In the genomic region with DNA sequence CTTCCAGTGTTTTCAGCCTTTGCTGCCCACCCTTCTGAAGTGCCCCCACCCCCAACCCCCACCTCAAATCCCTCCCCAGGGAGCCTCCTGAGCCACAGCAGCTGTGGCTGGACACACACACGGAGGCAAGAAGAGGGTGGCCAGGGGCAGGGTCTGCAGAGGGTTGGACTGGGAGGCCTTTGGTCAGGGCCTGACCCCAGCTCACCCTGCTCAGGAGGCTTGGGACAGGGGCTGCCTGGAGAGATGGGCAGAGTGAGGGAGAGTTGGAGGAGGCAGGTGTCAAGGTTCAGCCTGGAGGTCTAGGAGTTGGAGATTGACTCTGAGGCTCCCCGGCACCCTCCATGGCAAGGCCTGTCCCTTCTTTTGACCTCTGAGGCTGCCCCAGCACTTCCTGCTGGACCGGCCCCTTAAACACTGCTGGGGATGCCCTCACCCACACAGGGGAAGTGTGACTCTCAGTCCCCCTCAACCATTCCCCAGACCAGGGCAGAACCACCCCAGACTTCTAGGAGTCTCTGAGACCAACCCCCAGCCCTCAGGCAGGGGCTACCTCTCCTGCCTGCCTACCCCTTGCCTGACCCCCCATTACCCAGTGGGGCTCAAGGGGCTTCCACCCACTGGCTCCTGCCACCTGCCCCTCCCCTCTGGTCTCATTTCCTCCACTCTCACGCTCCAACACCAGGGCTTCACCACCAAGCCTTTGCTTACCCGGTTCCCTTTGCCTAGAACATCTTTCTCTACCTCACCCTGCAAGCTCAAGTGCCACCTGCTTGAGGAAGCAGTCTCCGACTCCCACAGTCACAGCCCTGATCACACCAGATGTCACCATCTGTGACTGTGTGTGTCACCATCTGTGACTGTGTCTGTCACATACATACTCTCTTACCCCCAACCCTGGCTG, we compare ENCODE assay signal across 8 cellular contexts. TPM values are rescaled to one million over a fixed set of nuclear protein-coding genes. Genes with fewer than 3 reads are reported as not detected.
DNase-seq lines count a peak whose midpoint lies in the region; ATAC-seq, FAIRE-seq and TF ChIP-seq lines count a peak whose summit lies in the region.

No MANE protein-coding gene starts in this region.

- H3K27me3 Mint-ChIP-seq in activated CD8-positive, alpha-beta T cell treated with anti-CD3 and anti-CD28 coated beads, Interleukin-2, amount 10 ng/mL, durations not matched to agents 7 days and 5 days (ENCODE audit: low read depth), result no peaks in the 10 kb centered on the region

- intact Hi-C loops in Right ventricle myocardium inferior (cut with DNase I), result no loop called here

- no peak overlapping the region for H3K4me3 ChIP-seq in right atrium auricular region
- no peak overlapping the region for H3K4me3 ChIP-seq in tibial nerve

- FAIRE-seq in RCC 7860 (lab: Jason Lieb, UNC), result no peak

- H3K9me3 Mint-ChIP-seq in activated CD8-positive, alpha-beta T cell treated with anti-CD3 and anti-CD28 coated beads, Interleukin-2, amount 10 ng/mL, durations not matched to agents 7 days and 5 days (ENCODE audit: insufficient read depth), result no peaks in the 10 kb centered on the region

- TF ChIP-seq POLR2A in tibial nerve (IDR thresholded peaks at IDR 0.05), result no peak

- peaks cover 0 to 54% of the 10 kb centered on the region in 2 donors for H3K4me1 ChIP-seq in right atrium auricular region
- H3K4me1 ChIP-seq in tibial nerve, result peaks cover 0 to 88% (median 50%) of the 10 kb centered on the region in 4 donors

- peaks cover 4% of the 10 kb centered on the region for H3K36me3 Mint-ChIP-seq in activated CD8-positive, alpha-beta T cell treated with anti-CD3 and anti-CD28 coated beads, Interleukin-2, amount 10 ng/mL, durations not matched to agents 7 days and 5 days (ENCODE audit: low read depth)

- TF ChIP-seq CTCF in right atrium auricular region (IDR thresholded peaks at IDR 0.05) (no peak), tibial nerve (IDR thresholded peaks at IDR 0.05) (no peak)

- 68 to 73% methylated on average over 5 to 6 of the region's 6 CpGs for WGBS in tibial nerve, 2 donors

- H3K9me3 ChIP-seq in right atrium auricular region (no peaks in the 10 kb centered on the region), tibial nerve (no peaks in the 10 kb centered on the region)

- CTCF ChIA-PET in activated CD8-positive, alpha-beta T cell treated with anti-CD3 and anti-CD28 coated beads, Interleukin-2, amount 10 ng/mL, durations not matched to agents 7 days and 5 days (lab: Charles Lee), result interaction anchor here (1.0 to 1.5 kb wide), 2 partner anchors 51 kb away, joined by 3 read pairs; a partner anchor contains a TSS

- TF ChIP-seq EP300 in tibial nerve (IDR thresholded peaks at IDR 0.05), result no peak

- H3K27ac ChIP-seq in right atrium auricular region (peak overlapping the region in 1 of 2 donors; percentile 16), tibial nerve (peak overlapping the region in 3 of 4 donors; percentile 13 to 66 (median 26))

- H3K4me3 Mint-ChIP-seq in activated CD8-positive, alpha-beta T cell treated with anti-CD3 and anti-CD28 coated beads, Interleukin-2, amount 10 ng/mL, durations not matched to agents 7 days and 5 days, result no peak overlapping the region

- peaks cover 56% of the 10 kb centered on the region for H3K4me1 Mint-ChIP-seq in activated CD8-positive, alpha-beta T cell treated with anti-CD3 and anti-CD28 coated beads, Interleukin-2, amount 10 ng/mL, durations not matched to agents 7 days and 5 days (ENCODE audit: low read depth)

- POLR2A ChIA-PET in activated CD8-positive, alpha-beta T cell treated with anti-CD3 and anti-CD28 coated beads, Interleukin-2, amount 10 ng/mL, durations not matched to agents 7 days and 5 days (lab: Charles Lee), result no interaction called here

- H3K27ac Mint-ChIP-seq in activated CD8-positive, alpha-beta T cell treated with anti-CD3 and anti-CD28 coated beads, Interleukin-2, amount 10 ng/mL, durations not matched to agents 7 days and 5 days, result peak overlapping the region; percentile 14

- ATAC-seq in Right ventricle myocardium inferior (no peak), HG03139 (IDR thresholded peaks at IDR 0.05; ENCODE audit: unreplicated experiment) (peak; percentile 51)
- ATAC-seq in activated CD8-positive, alpha-beta T cell treated with anti-CD3 and anti-CD28 coated beads, Interleukin-2, amount 10 ng/mL, durations not matched to agents 7 days and 5 days, result peak; percentile 23

- H3K36me3 ChIP-seq in right atrium auricular region (no peaks in the 10 kb centered on the region), tibial nerve (no peaks in the 10 kb centered on the region)

- H3K27me3 ChIP-seq in right atrium auricular region (no peaks in the 10 kb centered on the region), tibial nerve (no peaks in the 10 kb centered on the region)

- DNase-seq in Right ventricle myocardium inferior (ENCODE audit: missing footprints), result peak; percentile 52
- no peak for DNase-seq in right atrium auricular region (ENCODE audit: low spot score)
- DNase-seq in activated CD8-positive, alpha-beta T cell treated with anti-CD3 and anti-CD28 coated beads, Interleukin-2, amount 10 ng/mL, durations not matched to agents 7 days and 5 days, result no peak
- no peak for DNase-seq in tibial nerve (ENCODE audit: low spot score in 2 of 2)
- DNase-seq in superior temporal gyrus (ENCODE audit: extremely low spot score), result no peak
- DNase-seq in SKM-1 treated with dmso at 0.1 percent for 144 hours (lab: John Stamatoyannopoulos, UW; ENCODE audit: unreplicated experiment), result no peak
- DNase-seq in RCC 7860 (ENCODE audit: low spot score), result no peak

RNA-seq across cellular contexts. Expression of a gene that starts 8.6 kb away (rescaled TPM):
- 55.2 TPM for total RNA-seq in Right ventricle myocardium inferior
- total RNA-seq in right atrium auricular region, result 10 to 100 TPM; 74.0 to 83.8 TPM
- total RNA-seq in activated CD8-positive, alpha-beta T cell treated with anti-CD3 and anti-CD28 coated beads, Interleukin-2, amount 10 ng/mL, durations not matched to agents 7 days and 5 days, result 10 to 100 TPM; 84.3 to 89.6 TPM
- 100 to 1,000 TPM; 104 to 151 (median 149) TPM for total RNA-seq in tibial nerve

RNA-seq across cellular contexts. Expression of a gene that starts 50.3 kb away (rescaled TPM):
- total RNA-seq in Right ventricle myocardium inferior, result 114 TPM
- 100 to 1,000 TPM in 1 of 2 donors, 10 to 100 TPM in 1; 77.0 to 112 TPM for total RNA-seq in right atrium auricular region
- 1 to 10 TPM; 4.0 to 4.5 TPM for total RNA-seq in activated CD8-positive, alpha-beta T cell treated with anti-CD3 and anti-CD28 coated beads, Interleukin-2, amount 10 ng/mL, durations not matched to agents 7 days and 5 days
- total RNA-seq in tibial nerve, result 10 to 100 TPM; 19.4 to 31.5 (median 23.7) TPM
